ENCODE assay signal across 21 cellular contexts in genomic region chr9:16075695-16076094, GRCh38.
"Had no signal": no experiment of that assay in that cellular context is flagged by ENCODE, and none has a peak within 500 bp of the region (broad histone marks: within the 10 kb centered on the region; RNA-seq: fewer than 3 reads in every experiment).

No MANE protein-coding gene starts in this region.

- H3K27ac ChIP-seq: dorsolateral prefrontal cortex, gastrocnemius medialis, heart right ventricle, spleen, testis, transverse colon had no signal

- ATAC-seq: esophagus mucosa; gastrocnemius medialis; left lobe of liver; mucosa of descending colon; naive thymus-derived CD8-positive, alpha-beta T cell; sciatic nerve; stimulated activated naive B cell treated with anti-CD40 and anti-IgM and Interleukin-4, amounts not matched to agents 10 μg/mL and 1 μg/mL and 100 μg/mL, for 72 hours; stimulated activated naive CD8-positive, alpha-beta T cell treated with anti-CD3 and anti-CD28 coated beads, Interleukin-15, amount 100 ng/mL, for 72 hours had no signal

- H3K4me3 ChIP-seq: dorsolateral prefrontal cortex, gastrocnemius medialis, heart right ventricle, mucosa of descending colon, spleen, testis, transverse colon had no signal

- DNase-seq: cortex of kidney; dorsolateral prefrontal cortex; effector CD8-positive, alpha-beta T cell; gastrocnemius medialis; heart right ventricle; hypothalamus; mucosa of descending colon; naive thymus-derived CD8-positive, alpha-beta T cell; posterior cingulate gyrus; spleen; stimulated activated CD4-positive, alpha-beta T cell treated with anti-CD3 and anti-CD28 coated beads, Interleukin-15, amount 100 ng/mL, for 24 hours; stimulated activated CD4-positive, alpha-beta T cell treated with anti-CD3 and anti-CD28 coated beads, Interleukin-1b, Interleukin-23, amount 100 ng/mL, for 48 hours; stimulated activated CD4-positive, alpha-beta T cell treated with anti-CD3 and anti-CD28 coated beads, Interleukin-4, amount 100 ng/mL, for 24 hours; stimulated activated naive B cell treated with anti-CD40 and anti-IgM and Interleukin-4, amounts not matched to agents 10 μg/mL and 1 μg/mL and 100 μg/mL, for 72 hours; stimulated activated naive CD8-positive, alpha-beta T cell treated with anti-CD3 and anti-CD28 coated beads, Interleukin-15, amount 100 ng/mL, for 72 hours; testis; transverse colon had no signal

- H3K4me1 Mint-ChIP-seq: stimulated activated naive B cell treated with anti-CD40 and anti-IgM and Interleukin-4, amounts not matched to agents 10 μg/mL and 1 μg/mL and 100 μg/mL, for 72 hours had no signal

- H3K9me3 ChIP-seq: gastrocnemius medialis, mucosa of descending colon, spleen, testis, transverse colon had no signal

- H3K27me3 ChIP-seq: dorsolateral prefrontal cortex, gastrocnemius medialis, heart right ventricle, spleen, testis, transverse colon had no signal

- H3K9me3 Mint-ChIP-seq: naive thymus-derived CD8-positive, alpha-beta T cell; neural crest cell had no signal

- H3K36me3 Mint-ChIP-seq: stimulated activated naive B cell treated with anti-CD40 and anti-IgM and Interleukin-4, amounts not matched to agents 10 μg/mL and 1 μg/mL and 100 μg/mL, for 72 hours had no signal

- H3K4me1 ChIP-seq: gastrocnemius medialis, spleen, testis, transverse colon had no signal

- H3K27ac Mint-ChIP-seq: naive thymus-derived CD8-positive, alpha-beta T cell; stimulated activated naive B cell treated with anti-CD40 and anti-IgM and Interleukin-4, amounts not matched to agents 10 μg/mL and 1 μg/mL and 100 μg/mL, for 72 hours; stimulated activated naive CD8-positive, alpha-beta T cell treated with anti-CD3 and anti-CD28 coated beads, Interleukin-15, amount 100 ng/mL, for 72 hours had no signal

- H3K36me3 ChIP-seq: gastrocnemius medialis, heart right ventricle, spleen, transverse colon had no signal

- H3K27me3 Mint-ChIP-seq: stimulated activated naive B cell treated with anti-CD40 and anti-IgM and Interleukin-4, amounts not matched to agents 10 μg/mL and 1 μg/mL and 100 μg/mL, for 72 hours; stimulated activated naive CD8-positive, alpha-beta T cell treated with anti-CD3 and anti-CD28 coated beads, Interleukin-15, amount 100 ng/mL, for 72 hours had no signal

- H3K4me3 Mint-ChIP-seq: naive thymus-derived CD8-positive, alpha-beta T cell; neural crest cell; stimulated activated naive B cell treated with anti-CD40 and anti-IgM and Interleukin-4, amounts not matched to agents 10 μg/mL and 1 μg/mL and 100 μg/mL, for 72 hours; stimulated activated naive CD8-positive, alpha-beta T cell treated with anti-CD3 and anti-CD28 coated beads, Interleukin-15, amount 100 ng/mL, for 72 hours had no signal
